Comparison of ENCODE assay signal across 7 cellular contexts in genomic region chr3:12881858-12882257, GRCh38. TPM values are rescaled to one million over a fixed set of nuclear protein-coding genes. Genes with fewer than 3 reads are reported as not detected.
DNase-seq lines count a peak whose midpoint lies in the region; ATAC-seq, FAIRE-seq and TF ChIP-seq lines count a peak whose summit lies in the region.
"Not testable (repeated sequence)": the region's sequence is repeated elsewhere in the genome, so short reads cannot be mapped to it uniquely, and the experiment has no call there.

No MANE protein-coding gene starts in this region.

- RAD21 ChIA-PET in GM12878 (lab: Charles Lee; ENCODE audit: unreplicated experiment) = interaction anchor here (0.8 kb wide), 1 partner anchor 10 kb away, joined by 3 read pairs; no protein-coding TSS in a partner anchor

- TF ChIP-seq CTCF in GM12873 (IDR thresholded peaks at IDR 0.05; ENCODE audit: insufficient read depth, low read depth, low read length, missing control alignments) = peak; percentile 48
- peak in 2 of 3 experiments; percentile 5 to 25; a peak in 1 of 6 replicates for TF ChIP-seq CTCF in GM12878 (IDR thresholded peaks at IDR 0.05 in 2 of 3, conservative IDR thresholded peaks at IDR 0.05 in 1 of 3; ENCODE audit: control insufficient read depth in 2 of 3, extremely low read depth in 1 of 3, insufficient read depth in 1 of 3, low read depth in 3 of 3, low read length in 3 of 3)

- FAIRE-seq in GM12878 (lab: Jason Lieb, UNC) = not testable (repeated sequence)

- peak; percentile 54 for ATAC-seq in GM18907 (IDR thresholded peaks at IDR 0.05; ENCODE audit: unreplicated experiment)
- ATAC-seq in GM21360 (IDR thresholded peaks at IDR 0.05; ENCODE audit: unreplicated experiment) = peak; percentile 51
- peak; percentile 61 for ATAC-seq in GM21737 (IDR thresholded peaks at IDR 0.05; ENCODE audit: unreplicated experiment)
- peak; percentile 53 for ATAC-seq in HG02938 (IDR thresholded peaks at IDR 0.05; ENCODE audit: unreplicated experiment)
- peak; percentile 45 for ATAC-seq in HG03460 (IDR thresholded peaks at IDR 0.05; ENCODE audit: unreplicated experiment)
- peak; percentile 71 for ATAC-seq in GM12878

- not testable (repeated sequence) for BruUV-seq in GM12878 (replicated peaks; lab: Mats Ljungman, UMichigan)

- not testable (repeated sequence) for H3K4me3 ChIP-seq in GM12878

- not testable (repeated sequence) for H3K79me2 ChIP-seq in GM12878 (ENCODE audit: control insufficient read depth, insufficient read depth, low read length)

- CTCF ChIA-PET in GM12878 (lab: Yijun Ruan, JAX) = not testable (repeated sequence)

- SMC1A ChIA-PET in GM12878 (lab: Charles Lee; ENCODE audit: uncharacterized antibody, unreplicated experiment) = not testable (repeated sequence)

- not testable (repeated sequence) for H3K36me3 ChIP-seq in GM12878 (ENCODE audit: control insufficient read depth in 2 of 2, insufficient read depth in 2 of 2, low read length in 1 of 2)

- intact Hi-C loops in GM12878 (cut with micrococcal nuclease; ENCODE audit: unreplicated experiment) = not testable (repeated sequence)

- not testable (repeated sequence) for H3K9me3 ChIP-seq in GM12878 (replicated peaks; ENCODE audit: control insufficient read depth, insufficient read depth, low read length)

- H3K4me1 ChIP-seq in GM12878 (ENCODE audit: control insufficient read depth, insufficient read depth, low read length) = peaks cover 34% of the 10 kb centered on the region

- POLR2A ChIA-PET in GM12878 (lab: Charles Lee) = not testable (repeated sequence)

- TF ChIP-seq RAD21 in GM12878 (IDR thresholded peaks at IDR 0.05; ENCODE audit: insufficient read depth, low read depth, low read length) = not testable (repeated sequence)

- H2AFZ ChIP-seq in GM12878 (ENCODE audit: control insufficient read depth, low read depth, low read length) = not testable (repeated sequence)

- 0 out of 2 replicates have a peak overlapping the region, but pooled peaks have one; percentile 50 for H3K27ac ChIP-seq in GM12878 (ENCODE audit: control insufficient read depth, insufficient read depth)

- not testable (repeated sequence) for DNase-seq in GM12878 (ENCODE audit: low read depth, low spot score)

- not testable (repeated sequence) for TF ChIP-seq EP300 in GM12878 (IDR thresholded peaks at IDR 0.05; ENCODE audit: borderline replicate concordance in 1 of 2, control insufficient read depth in 1 of 2, low read depth in 2 of 2, low read length in 2 of 2)

- not testable (repeated sequence) for H3K27me3 ChIP-seq in GM12878 (replicated peaks in 1 of 2; ENCODE audit: control insufficient read depth in 2 of 2, insufficient read depth in 2 of 2, low read length in 1 of 2)

- H3K9ac ChIP-seq in GM12878 (ENCODE audit: control insufficient read depth, insufficient read depth, low read length) = not testable (repeated sequence)

- H3K4me2 ChIP-seq in GM12878 (ENCODE audit: control insufficient read depth, insufficient read depth) = 0 out of 2 replicates have a peak overlapping the region, but pooled peaks have one; percentile 44

- not testable (repeated sequence) for TF ChIP-seq POLR2A in GM12878 (IDR thresholded peaks at IDR 0.05; ENCODE audit: low read depth, low read length)

- not testable (repeated sequence) for H4K20me1 ChIP-seq in GM12878 (ENCODE audit: control insufficient read depth, insufficient read depth)

- in situ Hi-C loops in GM12878 (cut with MboI) = not testable (repeated sequence)

- whole genome bisulfite sequencing in GM12878 (ENCODE audit: insufficient coverage, insufficient replicate concordance, low lambda C conversion rate, missing lambda C conversion rate) = 27% methylated on average over 10 of the region's 12 CpGs

TF ChIP-seq in GM12878, 131 proteins besides CTCF, POLR2A, EP300 and RAD21:
- peak in 1 of 2 experiments; percentile 20; a peak in 1 of 4 replicates for TF ChIP-seq ETV6 (conservative IDR thresholded peaks at IDR 0.05 in 1 of 2, IDR thresholded peaks at IDR 0.05 in 1 of 2; ENCODE audit: borderline replicate concordance in 1 of 2, low read depth in 1 of 2)
- peak; percentile 33; the same call in 1 of the 2 replicates for TF ChIP-seq ZBTB33 (IDR thresholded peaks at IDR 0.05)
- TF ChIP-seq RUNX3 (IDR thresholded peaks at IDR 0.05; ENCODE audit: low read length) = 0 out of 2 replicates have a peak, but pooled peaks have one; percentile 10
- TF ChIP-seq SPI1 (IDR thresholded peaks at IDR 0.05; ENCODE audit: borderline replicate concordance, insufficient read depth, low read depth, low read length) = peak; percentile 31; the same call in 1 of the 2 replicates
- peak; percentile 73 for TF ChIP-seq YY1 (IDR thresholded peaks at IDR 0.05; ENCODE audit: low read depth, low read length)

RNA-seq across cellular contexts. Expression of gene RPL32, which starts 40.5 kb away (rescaled TPM):
- total RNA-seq in GM12878 (2013; cell fraction: nucleolus; rRNA removed) = 220 and 242 TPM in 2 replicates
- total RNA-seq in GM12878 (2014; rRNA removed) = 2,707 and 2,818 TPM in 2 replicates
- total RNA-seq in GM12878 (2014; rRNA removed; fragmentation: Illumina TruSeq; extraction: Trizol) = 3,926 and 3,952 TPM in 2 replicates
- 2,298 and 2,376 TPM in 2 replicates for total RNA-seq in GM12878 (2021)
- 3,831 TPM for polyA plus RNA-seq in GM12878 (2011; ENCODE audit: low read depth)
- 3,443 and 3,447 TPM in 2 replicates for polyA plus RNA-seq in GM12878 (2011; rRNA removed)
- polyA plus RNA-seq in GM12878 (2011; cell fraction: cytosol; rRNA removed) = 2,094 and 3,074 TPM in 2 replicates
- 755 and 1,231 TPM in 2 replicates for polyA plus RNA-seq in GM12878 (2011; cell fraction: nucleus; rRNA removed)
- 5,378 and 5,555 TPM in 2 replicates for polyA plus RNA-seq in GM12878 (2012)
- polyA plus RNA-seq in GM12878 (2014; fragmentation: Illumina TruSeq; extraction: Trizol) = 5,147 and 5,597 TPM in 2 replicates
- polyA plus RNA-seq in GM12878 (2014; fragmentation: Nextera tagmentation; extraction: Ambion mirVana) = 1,000 to 10,000 TPM; 3,252 to 3,662 TPM
- polyA plus RNA-seq in GM12878 (2014; rRNA removed) = 4,075 and 4,194 TPM in 2 replicates
- 1,000 to 10,000 TPM; 1,533 to 1,667 TPM for polyA plus RNA-seq in GM12878 (2016; fragmentation: Nextera tagmentation; extraction: Ambion mirVana)
- polyA minus RNA-seq in GM12878 (2011; rRNA and poly(A)+ RNA removed) = 1,701 and 1,707 TPM in 2 replicates
- polyA minus RNA-seq in GM12878 (2011; cell fraction: cytosol; rRNA and poly(A)+ RNA removed) = 779 and 848 TPM in 2 replicates
- 190 and 283 TPM in 2 replicates for polyA minus RNA-seq in GM12878 (2011; cell fraction: nucleus; rRNA and poly(A)+ RNA removed)
